Comparison of ENCODE assay signal across 8 cellular contexts in genomic region chr5:154058055-154059038, GRCh38. TPM values are rescaled to one million over a fixed set of nuclear protein-coding genes. Genes with fewer than 3 reads are reported as not detected.
DNase-seq lines count a peak whose midpoint lies in the region; ATAC-seq and TF ChIP-seq lines count a peak whose summit lies in the region.

No MANE protein-coding gene starts in this region.

- peaks cover 3% of the 10 kb centered on the region for H3K36me3 Mint-ChIP-seq in chondrocyte (ENCODE audit: low read depth)

- no peaks in the 10 kb centered on the region for H3K9me3 Mint-ChIP-seq in chondrocyte (ENCODE audit: low read depth)

- H3K9ac ChIP-seq in Karpas-422 (ENCODE audit: low read length) = no peak overlapping the region

- H3K27ac Mint-ChIP-seq in chondrocyte (ENCODE audit: unreplicated experiment) = peak overlapping the region; percentile 55

- DNase-seq in Karpas-422 (peak; percentile 89), chondrocyte (ENCODE audit: low spot score) (no peak), prostate gland (ENCODE audit: low spot score) (no peak), NCI-H2081 treated with DMSO at 0.1 percent for 48 hours (lab: John Stamatoyannopoulos, UW) (no peak), NCI-H1694 (lab: John Stamatoyannopoulos, UW) (no peak)

- peaks cover 22% of the 10 kb centered on the region for H3K4me1 Mint-ChIP-seq in chondrocyte (ENCODE audit: low read depth)

- TF ChIP-seq CTCF in chondrocyte (IDR thresholded peaks at IDR 0.05) (no peak), prostate gland (IDR thresholded peaks at IDR 0.05) (no peak)

- H3K27me3 Mint-ChIP-seq in chondrocyte (ENCODE audit: low read depth) = no peaks in the 10 kb centered on the region

- H3K4me2 ChIP-seq in Karpas-422 (ENCODE audit: low read depth, low read length, poor library complexity, severe bottlenecking) = peak overlapping the region; percentile 68

- H3K4me1 ChIP-seq in Karpas-422 (ENCODE audit: low read length) (peaks cover 33% of the 10 kb centered on the region), prostate gland (replicated peaks) (no peaks in the 10 kb centered on the region)

- H3K9me3 ChIP-seq in Karpas-422 (ENCODE audit: low read length) (no peaks in the 10 kb centered on the region), prostate gland (no peaks in the 10 kb centered on the region)

- WGBS in prostate gland = 68% methylated on average over 10 of the region's 10 CpGs

- no peak for TF ChIP-seq POLR2A in prostate gland (IDR thresholded peaks at IDR 0.05)

- no peaks in the 10 kb centered on the region for H3K9me2 ChIP-seq in Karpas-422 (replicated peaks; ENCODE audit: insufficient read depth, low read length)

- no peaks in the 10 kb centered on the region for H3K27me3 ChIP-seq in Karpas-422 (ENCODE audit: low read length)
- no peaks in the 10 kb centered on the region for H3K27me3 ChIP-seq in prostate gland (replicated peaks; ENCODE audit: insufficient read depth)

- peak overlapping the region; percentile 32; the same call in 1 of the 2 replicates for H3K4me3 ChIP-seq in Karpas-422 (ENCODE audit: low read length)
- H3K4me3 ChIP-seq in prostate gland = no peak overlapping the region

- H3K27ac ChIP-seq in Karpas-422 (ENCODE audit: low read length) = peak overlapping the region; percentile 4; the same call in 1 of the 2 replicates
- H3K27ac ChIP-seq in prostate gland = no peak overlapping the region

- H4K20me1 ChIP-seq in Karpas-422 (ENCODE audit: insufficient read depth, low read depth, low read length) = peaks cover 61% of the 10 kb centered on the region

- H3K36me3 ChIP-seq in Karpas-422 (ENCODE audit: insufficient read depth, low read length) (peaks cover 13% of the 10 kb centered on the region), prostate gland (no peaks in the 10 kb centered on the region)

- H2AFZ ChIP-seq in Karpas-422 (ENCODE audit: low read length) = no peak overlapping the region

- H3K4me3 Mint-ChIP-seq in chondrocyte (ENCODE audit: unreplicated experiment) = no peak overlapping the region

- intact Hi-C loops in prostate gland (cut with DNase I) = no loop called here

- ATAC-seq in GM18498 (IDR thresholded peaks at IDR 0.05; ENCODE audit: unreplicated experiment) (peak; percentile 75), GM21529 (IDR thresholded peaks at IDR 0.05; ENCODE audit: unreplicated experiment) (peak; percentile 60), HG03457 (IDR thresholded peaks at IDR 0.05; ENCODE audit: unreplicated experiment) (no peak)

- H3K79me2 ChIP-seq in Karpas-422 (ENCODE audit: low read length) = no peaks in the 10 kb centered on the region

RNA-seq across cellular contexts. Expression of gene MFAP3, which starts 19.6 kb away (rescaled TPM):
- 11.1 and 30.4 TPM in 2 replicates for total RNA-seq in Karpas-422 (2014; rRNA removed; shearing (Covaris generic); ENCODE audit: low replicate concordance)
- total RNA-seq in chondrocyte = 38.2 to 39.4 TPM (median 39.0 TPM) in 3 replicates
- total RNA-seq in prostate gland = 10 to 100 TPM; 30.6 to 35.8 TPM

RNA-seq across cellular contexts. Expression of gene FAM114A2, which starts 19.6 kb away (rescaled TPM):
- total RNA-seq in Karpas-422 (2014; rRNA removed; shearing (Covaris generic); ENCODE audit: low replicate concordance) = 22.7 and 32.5 TPM in 2 replicates
- 29.0 to 40.4 TPM (median 31.5 TPM) in 3 replicates for total RNA-seq in chondrocyte
- total RNA-seq in prostate gland = 10 to 100 TPM; 13.8 to 24.2 TPM
